27 cellular contexts compared by ENCODE assay signal in the genomic region with DNA sequence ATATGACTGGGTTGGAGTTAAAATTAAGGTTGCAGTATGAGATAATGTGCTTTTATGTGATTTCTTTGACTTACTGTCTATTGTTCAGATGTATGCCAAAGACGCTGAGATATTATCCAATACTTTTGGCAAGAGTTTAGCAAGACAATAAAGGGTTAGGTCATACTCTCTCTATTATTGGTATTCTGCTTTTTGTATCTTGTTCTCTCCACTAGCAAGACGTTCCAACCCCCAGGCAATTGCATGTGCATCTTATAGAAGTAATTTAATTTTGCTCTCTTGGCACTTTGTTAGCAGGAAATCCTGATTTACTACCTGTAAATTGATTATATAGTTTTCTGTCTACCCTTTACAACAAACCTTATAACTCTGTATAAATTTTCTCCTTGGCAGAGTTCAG.
"Had no signal": no experiment of that assay in that cellular context is flagged by ENCODE, and none has a peak within 500 bp of the region (broad histone marks: within the 10 kb centered on the region; RNA-seq: fewer than 3 reads in every experiment).

No MANE protein-coding gene starts in this region.

- H3K27ac ChIP-seq: neural progenitor cell, ovary, parathyroid adenoma, psoas muscle, right lobe of liver, sigmoid colon, spleen, stomach, thoracic aorta, thyroid gland, tibial nerve, upper lobe of left lung, vagina had no signal

- H3K9ac ChIP-seq: neural progenitor cell, parathyroid adenoma had no signal

- H3K27me3 ChIP-seq: neural progenitor cell, ovary, right lobe of liver, sigmoid colon, spleen, stomach, thyroid gland, tibial nerve, upper lobe of left lung, vagina had no signal

- H3K9me3 ChIP-seq: ovary, psoas muscle, right lobe of liver, sigmoid colon, stomach, thoracic aorta, thyroid gland, tibial nerve, upper lobe of left lung, vagina had no signal

- H3K36me3 ChIP-seq: neural progenitor cell, ovary, right lobe of liver, sigmoid colon, spleen, stomach, thoracic aorta, thyroid gland, tibial nerve, upper lobe of left lung, vagina had no signal

- H3K79me2 ChIP-seq: parathyroid adenoma had no signal

- H3K4me2 ChIP-seq: neural progenitor cell had no signal

- H3K4me1 ChIP-seq: neural progenitor cell, parathyroid adenoma, psoas muscle, right lobe of liver, sigmoid colon, spleen, stomach, thyroid gland, tibial nerve, upper lobe of left lung, vagina had no signal

- H3K4me3 ChIP-seq: neural progenitor cell, ovary, psoas muscle, right lobe of liver, sigmoid colon, spleen, stomach, thoracic aorta, thyroid gland, tibial nerve, upper lobe of left lung, vagina had no signal

- FAIRE-seq: small intestine, urothelium cell line had no signal

- ATAC-seq: natural killer cell; psoas muscle; right cardiac atrium; right lobe of liver; stimulated activated memory B cell treated with anti-CD40 and anti-IgM and Interleukin-4, amounts not matched to agents 10 μg/mL and 1 μg/mL and 100 μg/mL, for 72 hours had no signal

- H2AFZ ChIP-seq: neural progenitor cell, parathyroid adenoma had no signal

- DNase-seq: natural killer cell; occipital lobe; ovary; posterior cingulate gyrus; psoas muscle; right cardiac atrium; right lobe of liver; sigmoid colon; small intestine; spleen; stimulated activated CD4-positive, alpha-beta T cell treated with anti-CD3 and anti-CD28 coated beads, Interleukin-12 subunit alpha, Interleukin-12 subunit beta, amount 100 ng/mL, for 4 hours; stimulated activated CD4-positive, alpha-beta T cell treated with anti-CD3 and anti-CD28 coated beads, Interleukin-1b, Interleukin-23, amount 100 ng/mL, for 48 hours; stimulated activated CD4-positive, alpha-beta T cell treated with anti-CD3 and anti-CD28 coated beads, Interleukin-4, amount 100 ng/mL, for 1 hour; stimulated activated CD4-positive, alpha-beta T cell treated with anti-CD3 and anti-CD28 coated beads, Interleukin-4, amount 100 ng/mL, for 4 hours; stimulated activated CD8-positive, alpha-beta memory T cell treated with anti-CD3 and anti-CD28 coated beads, Interleukin-4, amount 100 ng/mL, for 48 hours; stimulated activated naive CD4-positive, alpha-beta T cell; stomach; thyroid gland; trophoblast cell; upper lobe of left lung had no signal
